ENCODE assay signal across 8 cellular contexts in genomic region chr1:225772323-225772768, GRCh38. TPM values are rescaled to one million over a fixed set of nuclear protein-coding genes. Genes with fewer than 3 reads are reported as not detected.
DNase-seq lines count a peak whose midpoint lies in the region; ATAC-seq and TF ChIP-seq lines count a peak whose summit lies in the region.

No MANE protein-coding gene starts in this region.

- intact Hi-C loops in heart right ventricle (cut with DNase I) = loop anchor here (1.0 to 10.0 kb wide), 19 partner anchors 35 to 298 kb away; partner anchors contain the start of gene ENAH (in 4 of the 10)

- no peaks in the 10 kb centered on the region for H3K36me3 Mint-ChIP-seq in activated CD8-positive, alpha-beta memory T cell treated with anti-CD3 and anti-CD28 coated beads, Interleukin-2, amount 10 ng/mL, durations not matched to agents 7 days and 5 days
- H3K36me3 Mint-ChIP-seq in activated naive CD8-positive, alpha-beta T cell treated with anti-CD3 and anti-CD28 coated beads for 36 hours = peaks cover 5% of the 10 kb centered on the region

- DNase-seq in activated CD8-positive, alpha-beta memory T cell treated with anti-CD3 and anti-CD28 coated beads, Interleukin-2, amount 10 ng/mL, durations not matched to agents 7 days and 5 days = peak; percentile 55
- DNase-seq in activated CD8-positive, alpha-beta memory T cell treated with anti-CD3 and anti-CD28 coated beads, Interleukin-2, amount 50 U/mL, for 48 hours = no peak
- peak; percentile 84 for DNase-seq in NCI-H510A treated with DMSO at 0.1 percent for 48 hours (lab: John Stamatoyannopoulos, UW)
- peak; percentile 29 for DNase-seq in activated naive CD8-positive, alpha-beta T cell treated with anti-CD3 and anti-CD28 coated beads for 36 hours
- DNase-seq in heart right ventricle = peak; percentile 72 to 90

- H3K9me3 ChIP-seq in heart right ventricle (no peaks in the 10 kb centered on the region), parathyroid adenoma (ENCODE audit: control insufficient read depth, low read length) (no peaks in the 10 kb centered on the region)

- no peaks in the 10 kb centered on the region for H3K27me3 ChIP-seq in heart right ventricle
- no peaks in the 10 kb centered on the region for H3K27me3 ChIP-seq in parathyroid adenoma (ENCODE audit: control insufficient read depth, insufficient read depth, low read length)

- H3K36me3 ChIP-seq in heart right ventricle (no peaks in the 10 kb centered on the region), parathyroid adenoma (ENCODE audit: control insufficient read depth, insufficient read depth, low read length) (no peaks in the 10 kb centered on the region)

- H3K27me3 Mint-ChIP-seq in activated CD8-positive, alpha-beta memory T cell treated with anti-CD3 and anti-CD28 coated beads, Interleukin-2, amount 10 ng/mL, durations not matched to agents 7 days and 5 days = peaks cover 2% of the 10 kb centered on the region
- H3K27me3 Mint-ChIP-seq in activated naive CD8-positive, alpha-beta T cell treated with anti-CD3 and anti-CD28 coated beads for 36 hours = no peaks in the 10 kb centered on the region

- 19 to 22% methylated on average over 5 of the region's 5 CpGs for WGBS in heart right ventricle, 2 donors

- H3K4me3 Mint-ChIP-seq in activated CD8-positive, alpha-beta memory T cell treated with anti-CD3 and anti-CD28 coated beads, Interleukin-2, amount 10 ng/mL, durations not matched to agents 7 days and 5 days = no peak overlapping the region
- H3K4me3 Mint-ChIP-seq in activated naive CD8-positive, alpha-beta T cell treated with anti-CD3 and anti-CD28 coated beads for 36 hours = no peak overlapping the region

- H3K4me2 ChIP-seq in parathyroid adenoma (ENCODE audit: low read length) = no peak overlapping the region

- H3K27ac Mint-ChIP-seq in activated CD8-positive, alpha-beta memory T cell treated with anti-CD3 and anti-CD28 coated beads, Interleukin-2, amount 10 ng/mL, durations not matched to agents 7 days and 5 days = no peak overlapping the region
- H3K27ac Mint-ChIP-seq in activated naive CD8-positive, alpha-beta T cell treated with anti-CD3 and anti-CD28 coated beads for 36 hours = no peak overlapping the region

- ATAC-seq in activated CD8-positive, alpha-beta memory T cell treated with anti-CD3 and anti-CD28 coated beads, Interleukin-2, amount 10 ng/mL, durations not matched to agents 7 days and 5 days = peak; percentile 64
- ATAC-seq in HG03280 (IDR thresholded peaks at IDR 0.05; ENCODE audit: unreplicated experiment) (peak; percentile 60), heart right ventricle (peak; percentile 81 to 92 (median 87)), HG02623 (IDR thresholded peaks at IDR 0.05; ENCODE audit: unreplicated experiment) (no peak)

- H3K79me2 ChIP-seq in parathyroid adenoma = no peaks in the 10 kb centered on the region

- no peaks in the 10 kb centered on the region for H3K9me3 Mint-ChIP-seq in activated CD8-positive, alpha-beta memory T cell treated with anti-CD3 and anti-CD28 coated beads, Interleukin-2, amount 10 ng/mL, durations not matched to agents 7 days and 5 days (ENCODE audit: low read depth)
- peaks cover 2% of the 10 kb centered on the region for H3K9me3 Mint-ChIP-seq in activated naive CD8-positive, alpha-beta T cell treated with anti-CD3 and anti-CD28 coated beads for 36 hours

- TF ChIP-seq CTCF in heart right ventricle (IDR thresholded peaks at IDR 0.05) = peak; percentile 81 to 94 (median 91)
- TF ChIP-seq CTCF in parathyroid adenoma (IDR thresholded peaks at IDR 0.05) = peak; percentile 68

- H3K27ac ChIP-seq in heart right ventricle (peak overlapping the region in 7 of 10 donors; percentile 26 to 67 (median 42)), parathyroid adenoma (peak overlapping the region; percentile 24)

- no peak overlapping the region for H3K9ac ChIP-seq in parathyroid adenoma

- peaks cover 19 to 74% (median 52%) of the 10 kb centered on the region in 9 donors for H3K4me1 ChIP-seq in heart right ventricle
- H3K4me1 ChIP-seq in parathyroid adenoma = peaks cover 27% of the 10 kb centered on the region

- H3K4me1 Mint-ChIP-seq in activated CD8-positive, alpha-beta memory T cell treated with anti-CD3 and anti-CD28 coated beads, Interleukin-2, amount 10 ng/mL, durations not matched to agents 7 days and 5 days = no peaks in the 10 kb centered on the region
- peaks cover 5% of the 10 kb centered on the region for H3K4me1 Mint-ChIP-seq in activated naive CD8-positive, alpha-beta T cell treated with anti-CD3 and anti-CD28 coated beads for 36 hours

- CTCF ChIA-PET in activated CD8-positive, alpha-beta memory T cell treated with anti-CD3 and anti-CD28 coated beads, Interleukin-2, amount 10 ng/mL, durations not matched to agents 7 days and 5 days (lab: Charles Lee) = interaction anchor here (0.7 to 2.8 kb wide), 10 partner anchors 19 to 299 kb away, joined by 3 to 12 read pairs (median 4); no protein-coding TSS in a partner anchor

- H3K4me3 ChIP-seq in heart right ventricle (no peak overlapping the region), parathyroid adenoma (ENCODE audit: low read depth, low read length) (no peak overlapping the region)

- H2AFZ ChIP-seq in parathyroid adenoma = peak overlapping the region; percentile 69

RNA-seq across cellular contexts. Expression of gene SRP9, which starts 5.3 kb away (rescaled TPM):
- total RNA-seq in activated CD8-positive, alpha-beta memory T cell treated with anti-CD3 and anti-CD28 coated beads, Interleukin-2, amount 10 ng/mL, durations not matched to agents 7 days and 5 days = 100 to 1,000 TPM; 198 to 225 TPM
- total RNA-seq in activated naive CD8-positive, alpha-beta T cell treated with anti-CD3 and anti-CD28 coated beads for 36 hours = 100 to 1,000 TPM; 335 to 350 TPM
- total RNA-seq in heart right ventricle = 100 to 1,000 TPM; 165 to 199 (median 175) TPM
- polyA plus RNA-seq in heart right ventricle = 100 to 1,000 TPM; 121 to 153 TPM

RNA-seq across cellular contexts. Expression of gene EPHX1, which starts 37.6 kb away (rescaled TPM):
- under 1 TPM; 0.68 to 0.85 TPM for total RNA-seq in activated CD8-positive, alpha-beta memory T cell treated with anti-CD3 and anti-CD28 coated beads, Interleukin-2, amount 10 ng/mL, durations not matched to agents 7 days and 5 days
- 1 to 10 TPM; 2.7 to 4.3 TPM for total RNA-seq in activated naive CD8-positive, alpha-beta T cell treated with anti-CD3 and anti-CD28 coated beads for 36 hours
- 10 to 100 TPM; 34.9 to 80.8 (median 48.4) TPM for total RNA-seq in heart right ventricle
- 10 to 100 TPM; 31.5 to 38.2 TPM for polyA plus RNA-seq in heart right ventricle

Comparison
In these comparisons a context has a peak if more than half of its experiments do, and no peak if none do; other contexts are left out.
1. RNA of gene EPHX1, which starts 37.6 kb away (total RNA-seq): 34.9 to 80.8 TPM in heart right ventricle; 2.7 to 4.3 TPM in activated naive CD8-positive, alpha-beta T cell treated with anti-CD3 and anti-CD28 coated beads for 36 hours and 0.68 to 0.85 TPM in activated CD8-positive, alpha-beta memory T cell treated with anti-CD3 and anti-CD28 coated beads, Interleukin-2, amount 10 ng/mL, durations not matched to agents 7 days and 5 days; every median in the first group is over 4 times any median in the second.